Comparison of ENCODE assay signal across 11 cellular contexts in genomic region chr3:149371001-149371722, GRCh38. TPM values are rescaled to one million over a fixed set of nuclear protein-coding genes. Genes with fewer than 3 reads are reported as not detected.
DNase-seq lines count a peak whose midpoint lies in the region; ATAC-seq and TF ChIP-seq lines count a peak whose summit lies in the region.
"Had no signal": no experiment of that assay in that cellular context is flagged by ENCODE, and none has a peak within 500 bp of the region (broad histone marks: within the 10 kb centered on the region; RNA-seq: fewer than 3 reads in every experiment).

No MANE protein-coding gene starts in this region.

- peak overlapping the region; percentile 51 for H3K4me2 ChIP-seq in neural progenitor cell

- H3K9me3 Mint-ChIP-seq in neural progenitor cell: no peaks in the 10 kb centered on the region
- no peaks in the 10 kb centered on the region for H3K9me3 Mint-ChIP-seq in stimulated activated effector memory CD8-positive, alpha-beta T cell treated with anti-CD3 and anti-CD28 coated beads, Interleukin-12 subunit alpha, Interleukin-12 subunit beta, amount 100 ng/mL, for 72 hours

- H3K9me3 ChIP-seq in duodenal mucosa (ENCODE audit: control insufficient read depth in 1 of 2, low read length in 2 of 2): no peaks in the 10 kb centered on the region
- no peaks in the 10 kb centered on the region for H3K9me3 ChIP-seq in neural progenitor cell (ENCODE audit: low read depth)

- H3K4me1 ChIP-seq in duodenal mucosa (ENCODE audit: control insufficient read depth in 1 of 2, insufficient read depth in 2 of 2, low read length in 2 of 2) (peaks cover 17 to 34% of the 10 kb centered on the region in 2 donors), neural progenitor cell (peaks cover 30% of the 10 kb centered on the region)

- peak; percentile 49 for DNase-seq in DMS153 (lab: John Stamatoyannopoulos, UW)
- DNase-seq in NCI-H2081 treated with DMSO at 0.1 percent for 48 hours (lab: John Stamatoyannopoulos, UW): peak; percentile 39
- DNase-seq in neural progenitor cell (ENCODE audit: low spot score): peak; percentile 15
- DNase-seq in GM10266 (ENCODE audit: extremely low spot score): no peak
- no peak for DNase-seq in stimulated activated effector memory CD8-positive, alpha-beta T cell treated with anti-CD3 and anti-CD28 coated beads, Interleukin-12 subunit alpha, Interleukin-12 subunit beta, amount 100 ng/mL, for 72 hours (ENCODE audit: low spot score in 2 of 2)
- no peak for DNase-seq in GM19240 (ENCODE audit: insufficient read length, low spot score)
- DNase-seq: erythroblast, NCI-H82 had no signal

- H3K36me3 ChIP-seq in duodenal mucosa (ENCODE audit: control insufficient read depth in 1 of 2, insufficient read depth in 2 of 2, low read length in 2 of 2): peaks cover 0 to 4% of the 10 kb centered on the region in 2 donors
- no peaks in the 10 kb centered on the region for H3K36me3 ChIP-seq in neural progenitor cell

- H3K79me2 ChIP-seq in neural progenitor cell (ENCODE audit: low read depth): no peaks in the 10 kb centered on the region

- TF ChIP-seq CTCF in neural progenitor cell (IDR thresholded peaks at IDR 0.05) (peak; percentile 14), GM10266 (IDR thresholded peaks at IDR 0.05; ENCODE audit: control insufficient read depth, insufficient read depth, low read depth, missing control alignments) (no peak)

- no peaks in the 10 kb centered on the region for H4K20me1 ChIP-seq in neural progenitor cell (ENCODE audit: low read depth)

- no peak overlapping the region for H3K4me3 Mint-ChIP-seq in neural progenitor cell
- no peak overlapping the region for H3K4me3 Mint-ChIP-seq in stimulated activated effector memory CD8-positive, alpha-beta T cell treated with anti-CD3 and anti-CD28 coated beads, Interleukin-12 subunit alpha, Interleukin-12 subunit beta, amount 100 ng/mL, for 72 hours

- H2AFZ ChIP-seq in neural progenitor cell (replicated peaks): no peak overlapping the region

- H3K4me3 ChIP-seq in duodenal mucosa (ENCODE audit: low read depth in 1 of 2, low read length in 2 of 2) (peak overlapping the region in 1 of 2 donors; percentile 42), neural progenitor cell (no peak overlapping the region)

- no peaks in the 10 kb centered on the region for H3K36me3 Mint-ChIP-seq in neural progenitor cell
- H3K36me3 Mint-ChIP-seq in stimulated activated effector memory CD8-positive, alpha-beta T cell treated with anti-CD3 and anti-CD28 coated beads, Interleukin-12 subunit alpha, Interleukin-12 subunit beta, amount 100 ng/mL, for 72 hours: no peaks in the 10 kb centered on the region

- ATAC-seq in GM18870 (IDR thresholded peaks at IDR 0.05; ENCODE audit: unreplicated experiment): no peak
- no peak for ATAC-seq in stimulated activated effector memory CD8-positive, alpha-beta T cell treated with anti-CD3 and anti-CD28 coated beads, Interleukin-12 subunit alpha, Interleukin-12 subunit beta, amount 100 ng/mL, for 72 hours

- H3K27me3 ChIP-seq in duodenal mucosa (ENCODE audit: control insufficient read depth in 1 of 2, insufficient read depth in 2 of 2, low read length in 2 of 2) (no peaks in the 10 kb centered on the region), neural progenitor cell (no peaks in the 10 kb centered on the region)

- H3K27ac ChIP-seq in duodenal mucosa (ENCODE audit: low read depth, low read length) (peak overlapping the region; percentile 37), neural progenitor cell (no peak overlapping the region)

- H3K4me1 Mint-ChIP-seq in neural progenitor cell: peaks cover 16% of the 10 kb centered on the region
- peaks cover 6% of the 10 kb centered on the region for H3K4me1 Mint-ChIP-seq in stimulated activated effector memory CD8-positive, alpha-beta T cell treated with anti-CD3 and anti-CD28 coated beads, Interleukin-12 subunit alpha, Interleukin-12 subunit beta, amount 100 ng/mL, for 72 hours

- H3K27me3 Mint-ChIP-seq in neural progenitor cell (ENCODE audit: insufficient read depth, low read depth): no peaks in the 10 kb centered on the region

- H3K27ac Mint-ChIP-seq in neural progenitor cell: no peak overlapping the region
- no peak overlapping the region for H3K27ac Mint-ChIP-seq in stimulated activated effector memory CD8-positive, alpha-beta T cell treated with anti-CD3 and anti-CD28 coated beads, Interleukin-12 subunit alpha, Interleukin-12 subunit beta, amount 100 ng/mL, for 72 hours

- peaks cover 29% of the 10 kb centered on the region for H3F3A ChIP-seq in neural progenitor cell (ENCODE audit: low read depth)

- H3K9ac ChIP-seq in duodenal mucosa (ENCODE audit: low read depth in 1 of 2, low read length in 2 of 2): no peak overlapping the region
- H3K9ac ChIP-seq in neural progenitor cell: no peak overlapping the region

RNA-seq across cellular contexts. Expression of gene TM4SF1, which starts 6.3 kb away (rescaled TPM):
- not detected in 2 replicates for total RNA-seq in neural progenitor cell (ENCODE audit: low replicate concordance)
- total RNA-seq: activated CD8-positive, alpha-beta memory T cell treated with anti-CD3 and anti-CD28 coated beads for 36 hours had no signal

RNA-seq across cellular contexts. Expression of gene TM4SF18, which starts 37.7 kb away (rescaled TPM):
- total RNA-seq in neural progenitor cell (ENCODE audit: low replicate concordance): not detected in 2 replicates
- total RNA-seq: activated CD8-positive, alpha-beta memory T cell treated with anti-CD3 and anti-CD28 coated beads for 36 hours had no signal

Comparison
In these comparisons a context has a peak if more than half of its experiments do, and no peak if none do; other contexts are left out.
1. DNase-seq: peak in DMS153 (single experiment), NCI-H2081 treated with DMSO at 0.1 percent for 48 hours (single experiment) and neural progenitor cell (single experiment); none in GM10266 (single experiment), stimulated activated effector memory CD8-positive, alpha-beta T cell treated with anti-CD3 and anti-CD28 coated beads, Interleukin-12 subunit alpha, Interleukin-12 subunit beta, amount 100 ng/mL, for 72 hours (0 of 2) and GM19240 (single experiment).